In the genomic region with DNA sequence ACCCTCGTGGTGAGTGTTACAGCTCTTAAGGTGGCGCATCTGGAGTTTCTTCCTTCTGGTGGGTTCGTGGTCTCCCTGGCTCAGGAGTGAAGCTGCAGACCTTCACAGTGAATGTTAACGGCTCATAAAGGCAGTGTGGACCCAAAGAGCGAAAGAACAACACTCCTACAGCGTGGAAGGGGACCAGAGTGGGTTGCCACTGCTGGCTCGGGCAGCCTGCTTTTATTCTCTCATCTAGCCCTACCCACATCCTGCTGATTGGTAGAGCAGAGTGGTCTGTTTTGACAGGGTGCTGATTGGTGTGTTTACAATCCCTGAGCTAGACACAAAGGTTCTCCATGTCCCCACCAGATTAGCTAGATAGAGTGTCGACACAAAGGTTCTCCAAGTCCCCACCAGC, we compare ENCODE assay signal across 1 cellular context.
TF ChIP-seq lines count a peak whose summit lies in the region.

No MANE protein-coding gene starts in this region.

TF ChIP-seq in HepG2, 621 proteins besides CTCF, POLR2A, EP300 and RAD21:
- TF ChIP-seq NFYC (CRISPR knock-in tag; IDR thresholded peaks at IDR 0.05) (peak; percentile 73), NFYB (CRISPR knock-in tag; IDR thresholded peaks at IDR 0.05) (peak; percentile 76), ZBTB38 (CRISPR knock-in tag; IDR thresholded peaks at IDR 0.05) (peak; percentile 14; the same call in 1 of the 2 replicates), SP4 (CRISPR knock-in tag; IDR thresholded peaks at IDR 0.05) (0 out of 2 replicates have a peak, but pooled peaks have one; percentile 25)
